18 cellular contexts compared by ENCODE assay signal in genomic region chr11:44590769-44591168, GRCh38. TPM values are rescaled to one million over a fixed set of nuclear protein-coding genes. Genes with fewer than 3 reads are reported as not detected.
DNase-seq lines count a peak whose midpoint lies in the region; ATAC-seq and TF ChIP-seq lines count a peak whose summit lies in the region.
"Had no signal": no experiment of that assay in that cellular context is flagged by ENCODE, and none has a peak within 500 bp of the region (broad histone marks: within the 10 kb centered on the region; RNA-seq: fewer than 3 reads in every experiment).

No MANE protein-coding gene starts in this region.

- H2AFZ ChIP-seq in IMR-90 (replicated peaks; ENCODE audit: low read length, poor library complexity): no peak overlapping the region

- no peak for ATAC-seq in IMR-90 (ENCODE audit: low read depth)
- no peak for ATAC-seq in psoas muscle
- no peak for ATAC-seq in esophagus mucosa
- ATAC-seq in GM18519 (IDR thresholded peaks at IDR 0.05; ENCODE audit: low FRiP score, unreplicated experiment): no peak
- no peak for ATAC-seq in GM21447 (IDR thresholded peaks at IDR 0.05; ENCODE audit: unreplicated experiment)

- peak overlapping the region; percentile 59 for H3K4me2 ChIP-seq in BLaER1
- no peak overlapping the region for H3K4me2 ChIP-seq in IMR-90 (ENCODE audit: low read depth, low read length)

- POLR2A ChIA-PET in IMR-90 (lab: Charles Lee; ENCODE audit: unreplicated experiment): no interaction called here

- peaks cover 0 to 15% of the 10 kb centered on the region in 2 experiments; a peak in 1 of 4 replicates for H3K79me1 ChIP-seq in IMR-90 (ENCODE audit: low read depth in 1 of 2, low read length in 2 of 2)

- WGBS in IMR-90 (ENCODE audit: extremely low coverage in 2 of 2, insufficient read length in 1 of 2), 2 experiments: 53% methylated on average over 3 of the region's 6 CpGs; no CpG with 5 or more reads in 1 of the 2 experiments
- 46 to 61% (median 58%) methylated on average over 6 of the region's 6 CpGs for WGBS in psoas muscle, 3 donors

- H3K56ac ChIP-seq in IMR-90 (ENCODE audit: extremely low read depth, insufficient read depth, low read length): no peak overlapping the region

- peak overlapping the region; percentile 50; the same call in 1 of the 2 replicates for H2BK20ac ChIP-seq in IMR-90 (ENCODE audit: low read depth, low read length)

- peaks cover 7% of the 10 kb centered on the region; the same call in 1 of the 2 replicates for H3K36me3 ChIP-seq in BLaER1
- peaks cover 10% of the 10 kb centered on the region; the same call in 1 of the 2 replicates for H3K36me3 ChIP-seq in IMR-90 (ENCODE audit: control insufficient read depth, insufficient read depth, low read length)
- peaks cover 0 to 8% of the 10 kb centered on the region in 2 donors for H3K36me3 ChIP-seq in ascending aorta
- H3K36me3 ChIP-seq in psoas muscle (ENCODE audit: insufficient read depth in 1 of 2, low read depth in 1 of 2): peaks cover 0 to 30% of the 10 kb centered on the region in 2 donors

- peak overlapping the region; percentile 40; the same call in 1 of the 2 replicates for H3K18ac ChIP-seq in IMR-90 (ENCODE audit: low read depth, low read length)

- in situ Hi-C loops in IMR-90 (cut with MboI; ENCODE audit: low sequenced_read_pairs): no loop called here

- H3K27me3 ChIP-seq in BLaER1 (no peaks in the 10 kb centered on the region), IMR-90 (ENCODE audit: control insufficient read depth, insufficient read depth, low read length) (no peaks in the 10 kb centered on the region), ascending aorta (no peaks in the 10 kb centered on the region), psoas muscle (ENCODE audit: insufficient read depth in 3 of 3, low read length in 2 of 3) (no peaks in the 10 kb centered on the region)
- H3K27me3 ChIP-seq: brain microvascular endothelial cell had no signal

- H3K9ac ChIP-seq in BLaER1 (no peak overlapping the region), IMR-90 (ENCODE audit: low read depth, low read length) (no peak overlapping the region)

- CTCF ChIA-PET in IMR-90 (lab: Yijun Ruan, JAX): no interaction called here

- H3K4ac ChIP-seq in IMR-90 (ENCODE audit: low read depth, low read length): peak overlapping the region; percentile 75

- 0 out of 2 replicates have a peak overlapping the region, but pooled peaks have one; percentile 22 for H3K27ac ChIP-seq in BLaER1
- peak overlapping the region; percentile 13; the same call in 1 of the 2 replicates for H3K27ac ChIP-seq in IMR-90 (ENCODE audit: insufficient read depth, low read length)
- H3K27ac ChIP-seq in ascending aorta: peak overlapping the region; percentile 86 to 90
- H3K27ac ChIP-seq in psoas muscle: peak overlapping the region; percentile 74
- H3K27ac ChIP-seq: brain microvascular endothelial cell had no signal

- TF ChIP-seq CTCF in IMR-90 (conservative IDR thresholded peaks at IDR 0.05; ENCODE audit: low read depth, low read length) (no peak), ascending aorta (IDR thresholded peaks at IDR 0.05) (no peak), psoas muscle (IDR thresholded peaks at IDR 0.05) (no peak)

- H3K14ac ChIP-seq in IMR-90 (replicated peaks; ENCODE audit: low read depth, low read length): peak overlapping the region; percentile 19; the same call in 1 of the 2 replicates

- dilution Hi-C loops in IMR-90 (cut with HindIII; ENCODE audit: low sequenced_read_pairs, unreplicated experiment): no loop called here

- no peak overlapping the region for H4K5ac ChIP-seq in IMR-90 (ENCODE audit: low read depth, low read length)

- H3K4me3 ChIP-seq in BLaER1 (no peak overlapping the region), IMR-90 (ENCODE audit: insufficient read depth, low read depth, low read length) (no peak overlapping the region), ascending aorta (no peak overlapping the region), psoas muscle (no peak overlapping the region)

- peak overlapping the region; percentile 88 for H2AK5ac ChIP-seq in IMR-90 (ENCODE audit: low read depth, low read length)

- peak overlapping the region; percentile 50 for H4K91ac ChIP-seq in IMR-90 (ENCODE audit: insufficient read depth, low read depth, low read length)

- no TSS peak for BruUV-seq in IMR-90 (replicated peaks; lab: Mats Ljungman, UMichigan)

- intact Hi-C loops in IMR-90 (cut with micrococcal nuclease) (no loop called here), ascending aorta (cut with DNase I) (loop anchor here (1.0 kb wide), 1 partner anchor 21 kb away; no protein-coding TSS in a partner anchor), psoas muscle (cut with DNase I) (no loop called here)

- 0 out of 2 replicates have a peak overlapping the region, but pooled peaks have one; percentile 38 for H3K23ac ChIP-seq in IMR-90 (ENCODE audit: low read depth, low read length)

- H3K4me1 ChIP-seq in BLaER1 (peaks cover 66% of the 10 kb centered on the region), IMR-90 (ENCODE audit: control insufficient read depth, insufficient read depth, low read length) (peaks cover 29% of the 10 kb centered on the region), ascending aorta (peaks cover 12 to 29% of the 10 kb centered on the region in 2 donors), psoas muscle (peaks cover 42% of the 10 kb centered on the region)

- H4K20me1 ChIP-seq in BLaER1: no peaks in the 10 kb centered on the region
- no peaks in the 10 kb centered on the region for H4K20me1 ChIP-seq in IMR-90 (ENCODE audit: insufficient read depth, low read length)

- H3K9me1 ChIP-seq in IMR-90 (ENCODE audit: insufficient read depth, low read length): peaks cover 21% of the 10 kb centered on the region

- DNase-seq in IMR-90: no peak
- no peak for DNase-seq in ascending aorta (ENCODE audit: low spot score in 2 of 2)
- no peak for DNase-seq in psoas muscle
- no peak for DNase-seq in OCI-M2 (lab: John Stamatoyannopoulos, UW; ENCODE audit: unreplicated experiment)
- DNase-seq: activated CD4-positive, CD25-positive, alpha-beta regulatory T cell; brain microvascular endothelial cell; C1 segment of cervical spinal cord; DMS79; effector memory CD4-positive, alpha-beta T cell; foreskin fibroblast; HCEC 1CT; mesendoderm; NCI-H1436; occipital lobe had no signal

- H2BK15ac ChIP-seq in IMR-90 (ENCODE audit: low read depth, low read length): peak overlapping the region; percentile 75; the same call in 1 of the 3 replicates

- H2AK9ac ChIP-seq in IMR-90 (replicated peaks; ENCODE audit: low read depth, low read length, poor library complexity): peak overlapping the region; percentile 20

- no peak for TF ChIP-seq POLR2A in IMR-90 (IDR thresholded peaks at IDR 0.05; ENCODE audit: low read depth, low read length)

- H2BK120ac ChIP-seq in IMR-90 (ENCODE audit: low read depth, low read length): peak overlapping the region; percentile 63

- H2BK5ac ChIP-seq in IMR-90 (ENCODE audit: low read depth, low read length, poor library complexity, severe bottlenecking): no peak overlapping the region

- H4K8ac ChIP-seq in IMR-90 (ENCODE audit: low read depth in 2 of 2, low read length in 2 of 2): peak overlapping the region; percentile 26 to 68; a peak in 2 of 4 replicates

- TF ChIP-seq RAD21 in IMR-90 (IDR thresholded peaks at IDR 0.05; ENCODE audit: low read length): no peak

- no peaks in the 10 kb centered on the region for H3K9me3 ChIP-seq in BLaER1
- no peaks in the 10 kb centered on the region for H3K9me3 ChIP-seq in IMR-90 (ENCODE audit: control insufficient read depth, insufficient read depth, low read length)
- no peaks in the 10 kb centered on the region for H3K9me3 ChIP-seq in ascending aorta
- H3K9me3 ChIP-seq in psoas muscle: no peaks in the 10 kb centered on the region

TF ChIP-seq in IMR-90, 13 proteins besides CTCF, POLR2A, EP300 and RAD21:
- TF ChIP-seq RFX5 (IDR thresholded peaks at IDR 0.05; ENCODE audit: low read depth, low read length) (no peak), ELK1 (IDR thresholded peaks at IDR 0.05; ENCODE audit: borderline replicate concordance, low read depth, low read length) (no peak), CEBPB (IDR thresholded peaks at IDR 0.05; ENCODE audit: low read depth, low read length) (no peak), BHLHE40 (IDR thresholded peaks at IDR 0.05; ENCODE audit: low read depth, low read length) (no peak), NFE2L2 (IDR thresholded peaks at IDR 0.05; ENCODE audit: low read depth, low read length) (no peak), USF2 (IDR thresholded peaks at IDR 0.05; ENCODE audit: low read depth, low read length) (no peak), FOS (IDR thresholded peaks at IDR 0.05; ENCODE audit: low read depth, low read length) (no peak), SMC3 (IDR thresholded peaks at IDR 0.05; ENCODE audit: low read depth, low read length) (no peak), RCOR1 (IDR thresholded peaks at IDR 0.05; ENCODE audit: insufficient replicate concordance, low read length) (no peak), CHD1 (IDR thresholded peaks at IDR 0.05; ENCODE audit: low read depth, low read length) (no peak), MXI1 (IDR thresholded peaks at IDR 0.05; ENCODE audit: borderline replicate concordance, low read depth, low read length) (no peak), MAFK (IDR thresholded peaks at IDR 0.05; ENCODE audit: low read depth, low read length) (no peak), MAZ (IDR thresholded peaks at IDR 0.05; ENCODE audit: borderline replicate concordance, low read depth, low read length) (no peak)

RNA-seq across cellular contexts. Expression of gene CD82, which starts 25.3 kb away (rescaled TPM):
- total RNA-seq in IMR-90 (2012; rRNA removed) (18.9 and 32.8 TPM in 2 replicates), ascending aorta (28.3 TPM), psoas muscle (100 to 1,000 TPM in 1 of 4 donors, 10 to 100 TPM in 3; 25.9 to 162 (median 50.2) TPM), esophagus mucosa (292 TPM)
- polyA plus RNA-seq in IMR-90 (2012; rRNA removed) (46.1 and 49.4 TPM in 2 replicates), psoas muscle (10 to 100 TPM; 13.3 to 22.1 (median 13.7) TPM)
- 45.9 and 112 TPM in 2 replicates for polyA plus RNA-seq in IMR-90 (2012; cell fraction: cytosol; rRNA removed)
- polyA plus RNA-seq in IMR-90 (2012; cell fraction: nucleus; rRNA removed; ENCODE audit: low replicate concordance): 14.7 and 27.3 TPM in 2 replicates

Comparison
In these comparisons a context has a peak if more than half of its experiments do, and no peak if none do; other contexts are left out.
1. H3K27ac ChIP-seq: peak in every context shown above with its lines; median percentile 88 in ascending aorta; 74 in psoas muscle; 22 in BLaER1; 13 in IMR-90.